In the genomic region with DNA sequence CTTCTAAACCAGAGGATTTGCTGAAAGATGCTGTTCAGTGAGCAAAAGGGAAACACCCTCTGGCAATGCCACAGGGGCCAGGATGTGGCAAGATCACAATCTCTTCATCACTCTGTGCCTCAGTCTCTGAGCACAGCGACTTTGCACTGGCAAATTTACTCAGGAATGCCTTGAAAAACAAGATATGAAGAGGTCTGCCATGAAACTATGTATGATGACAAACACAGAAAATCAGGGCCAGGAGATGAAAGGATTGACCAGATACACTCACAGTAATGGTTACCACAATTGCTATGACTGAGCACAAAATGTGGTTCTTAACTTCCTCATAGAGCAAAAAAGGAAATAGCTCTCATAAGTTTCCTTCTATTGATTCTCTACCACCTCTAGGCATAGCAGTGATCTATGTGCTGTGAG, we compare ENCODE assay signal across 8 cellular contexts. TPM values are rescaled to one million over a fixed set of nuclear protein-coding genes. Genes with fewer than 3 reads are reported as not detected.
DNase-seq lines count a peak whose midpoint lies in the region; ATAC-seq and TF ChIP-seq lines count a peak whose summit lies in the region.

No MANE protein-coding gene starts in this region.

- intact Hi-C loops in ascending aorta (cut with DNase I) = loop anchor here (10.0 kb wide), 1 partner anchor 242 kb away; no protein-coding TSS in a partner anchor

- in situ Hi-C loops in G401 (cut with HindIII; ENCODE audit: low sequenced_read_pairs) = no loop called here

- no peak overlapping the region for H3K27ac ChIP-seq in ascending aorta

- DNase-seq in OCI-M1 (lab: John Stamatoyannopoulos, UW) = peak; percentile 90
- DNase-seq in activated naive CD4-positive, alpha-beta T cell treated with Interleukin-2 at 50 U/mL for 16 hours = peak; percentile 57
- DNase-seq in stimulated activated CD4-positive, alpha-beta T cell treated with anti-CD3 and anti-CD28 coated beads, Interleukin-2, amount 100 ng/mL, for 24 hours = peak; percentile 43 to 49
- no peak for DNase-seq in G401 (ENCODE audit: low spot score)
- no peak for DNase-seq in GM03348 (ENCODE audit: low spot score)
- DNase-seq in ascending aorta (ENCODE audit: low spot score in 2 of 2) = no peak

- H3K27me3 ChIP-seq in ascending aorta = no peaks in the 10 kb centered on the region

- TF ChIP-seq CTCF in ascending aorta (IDR thresholded peaks at IDR 0.05) = no peak

- ATAC-seq in GM18505 (IDR thresholded peaks at IDR 0.05; ENCODE audit: unreplicated experiment) (peak; percentile 75), HG02840 (IDR thresholded peaks at IDR 0.05; ENCODE audit: low FRiP score, unreplicated experiment) (peak; percentile 68)

- H3K9me3 ChIP-seq in ascending aorta = no peaks in the 10 kb centered on the region

- TF ChIP-seq POLR2A in GM18505 (IDR thresholded peaks at IDR 0.05; ENCODE audit: borderline replicate concordance, extremely low read depth, insufficient read depth, insufficient read length) = no peak

- H3K36me3 ChIP-seq in ascending aorta = no peaks in the 10 kb centered on the region

- no peak overlapping the region for H3K4me3 ChIP-seq in ascending aorta

- peaks cover 0 to 4% of the 10 kb centered on the region in 2 donors for H3K4me1 ChIP-seq in ascending aorta

RNA-seq across cellular contexts. Expression of a gene that starts 5.8 kb away (rescaled TPM):
- 3.5 and 14.8 TPM in 2 replicates for total RNA-seq in G401 (2014; rRNA removed; shearing (Covaris generic))
- total RNA-seq in ascending aorta = 21.5 TPM

RNA-seq across cellular contexts. Expression of a gene that starts 6.0 kb away (rescaled TPM):
- total RNA-seq in G401 (2014; rRNA removed; shearing (Covaris generic)) = 12.2 and 13.5 TPM in 2 replicates
- total RNA-seq in ascending aorta = 9.7 TPM

Comparison
In these comparisons a context has a peak if more than half of its experiments do, and no peak if none do; other contexts are left out.
1. DNase-seq: peak in OCI-M1 (single experiment), activated naive CD4-positive, alpha-beta T cell treated with Interleukin-2 at 50 U/mL for 16 hours (single experiment) and stimulated activated CD4-positive, alpha-beta T cell treated with anti-CD3 and anti-CD28 coated beads, Interleukin-2, amount 100 ng/mL, for 24 hours (2 of 2); none in G401 (single experiment), GM03348 (single experiment) and ascending aorta (0 of 2).